1 cellular context compared by ENCODE assay signal in the genomic region with DNA sequence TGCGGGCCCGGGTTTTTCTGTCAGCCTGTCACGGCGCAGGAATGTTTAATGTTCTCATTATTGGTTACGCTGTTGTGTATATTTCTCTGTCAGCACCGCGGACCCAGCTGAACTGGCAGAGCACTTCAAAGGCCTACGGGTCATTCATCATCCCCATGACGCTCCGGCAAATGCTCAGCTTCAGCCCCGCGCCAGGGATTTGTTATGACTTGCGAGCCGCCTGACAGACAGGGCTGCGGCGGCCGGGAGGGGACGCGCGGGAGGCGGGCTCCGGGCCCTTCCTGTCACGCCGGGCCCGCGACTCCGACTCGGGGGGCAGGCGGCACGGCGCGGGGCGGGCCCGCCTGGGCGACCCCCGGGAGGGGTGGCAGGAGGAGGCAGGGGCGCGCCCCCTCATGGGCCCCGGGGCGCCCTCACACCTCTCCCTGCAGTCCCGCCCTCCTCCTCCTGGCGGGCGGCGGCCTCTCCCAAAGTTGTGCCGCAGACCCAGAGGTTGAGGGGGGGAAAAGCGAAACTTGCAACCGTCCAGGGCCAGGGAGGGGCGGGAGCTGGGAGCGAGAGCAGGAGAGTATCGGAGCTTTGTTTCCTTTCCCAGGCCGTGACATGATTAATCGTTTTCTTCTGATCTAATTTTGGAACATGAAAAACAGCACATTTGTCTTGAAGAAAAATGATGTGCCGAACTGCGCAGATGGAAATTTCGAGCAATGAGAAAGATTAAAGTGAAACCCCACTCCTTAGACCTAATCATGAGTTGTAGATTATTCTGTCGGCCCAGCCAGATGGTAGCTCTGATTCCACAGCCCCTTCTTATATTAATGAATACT.
A peak's percentile ranks its signal among the peaks of the same experiment; 100 is the strongest.
TF ChIP-seq lines count a peak whose summit lies in the region.

No MANE protein-coding gene starts in this region.

TF ChIP-seq in K562, 482 proteins besides CTCF, POLR2A, EP300 and RAD21 (continued from another document and continues in another):
- TF ChIP-seq POLR2G (IDR thresholded peaks at IDR 0.05; ENCODE audit: low read depth, low read length) = peak; percentile 67; the same call in 1 of the 2 replicates
- no peak for TF ChIP-seq ERF (CRISPR knock-in tag; IDR thresholded peaks at IDR 0.05)
- peak; percentile 37 for TF ChIP-seq CREM (IDR thresholded peaks at IDR 0.05; ENCODE audit: low read depth)
- TF ChIP-seq, protein P1, sequence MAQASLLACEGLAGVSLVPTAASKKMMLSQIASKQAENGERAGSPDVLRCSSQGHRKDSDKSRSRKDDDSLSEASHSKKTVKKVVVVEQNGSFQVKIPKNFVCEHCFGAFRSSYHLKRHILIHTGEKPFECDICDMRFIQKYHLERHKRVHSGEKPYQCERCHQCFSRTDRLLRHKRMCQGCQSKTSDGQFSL (CRISPR knock-in tag; IDR thresholded peaks at IDR 0.05) = peak; percentile 91
- TF ChIP-seq, protein P1 (tag; IDR thresholded peaks at IDR 0.05) = peak in 1 of 2 experiments; percentile 87; a peak in 2 of 4 replicates
- peak; percentile 53 for TF ChIP-seq HNRNPLL (IDR thresholded peaks at IDR 0.05; ENCODE audit: low read depth, low read length, poor library complexity, severe bottlenecking)
- TF ChIP-seq, protein P2, sequence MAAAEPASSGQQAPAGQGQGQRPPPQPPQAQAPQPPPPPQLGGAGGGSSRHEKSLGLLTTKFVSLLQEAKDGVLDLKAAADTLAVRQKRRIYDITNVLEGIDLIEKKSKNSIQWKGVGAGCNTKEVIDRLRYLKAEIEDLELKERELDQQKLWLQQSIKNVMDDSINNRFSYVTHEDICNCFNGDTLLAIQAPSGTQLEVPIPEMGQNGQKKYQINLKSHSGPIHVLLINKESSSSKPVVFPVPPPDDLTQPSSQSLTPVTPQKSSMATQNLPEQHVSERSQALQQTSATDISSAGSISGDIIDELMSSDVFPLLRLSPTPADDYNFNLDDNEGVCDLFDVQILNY (CRISPR knock-in tag; IDR thresholded peaks at IDR 0.05) = no peak
- TF ChIP-seq SIN3B (IDR thresholded peaks at IDR 0.05; ENCODE audit: low read depth) = peak; percentile 52; the same call in 1 of the 2 replicates
- TF ChIP-seq, protein P3, sequence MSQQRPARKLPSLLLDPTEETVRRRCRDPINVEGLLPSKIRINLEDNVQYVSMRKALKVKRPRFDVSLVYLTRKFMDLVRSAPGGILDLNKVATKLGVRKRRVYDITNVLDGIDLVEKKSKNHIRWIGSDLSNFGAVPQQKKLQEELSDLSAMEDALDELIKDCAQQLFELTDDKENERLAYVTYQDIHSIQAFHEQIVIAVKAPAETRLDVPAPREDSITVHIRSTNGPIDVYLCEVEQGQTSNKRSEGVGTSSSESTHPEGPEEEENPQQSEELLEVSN (IDR thresholded peaks at IDR 0.05; ENCODE audit: borderline replicate concordance in 1 of 2, extremely low read depth in 1 of 2, insufficient read depth in 1 of 2, insufficient read length in 1 of 2, low read depth in 1 of 2, low read length in 1 of 2, poor library complexity in 1 of 2, severe bottlenecking in 1 of 2) = peak; percentile 86 to 92
- TF ChIP-seq CHD2 (IDR thresholded peaks at IDR 0.05; ENCODE audit: low read depth, low read length) = no peak
- TF ChIP-seq ETV5 (CRISPR knock-in tag; IDR thresholded peaks at IDR 0.05; ENCODE audit: low read depth) = no peak
- TF ChIP-seq, protein P4, sequence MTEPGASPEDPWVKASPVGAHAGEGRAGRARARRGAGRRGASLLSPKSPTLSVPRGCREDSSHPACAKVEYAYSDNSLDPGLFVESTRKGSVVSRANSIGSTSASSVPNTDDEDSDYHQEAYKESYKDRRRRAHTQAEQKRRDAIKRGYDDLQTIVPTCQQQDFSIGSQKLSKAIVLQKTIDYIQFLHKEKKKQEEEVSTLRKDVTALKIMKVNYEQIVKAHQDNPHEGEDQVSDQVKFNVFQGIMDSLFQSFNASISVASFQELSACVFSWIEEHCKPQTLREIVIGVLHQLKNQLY (CRISPR knock-in tag; conservative IDR thresholded peaks at IDR 0.05) = no peak
- peak; percentile 68; the same call in 1 of the 2 replicates for TF ChIP-seq CTBP1 (IDR thresholded peaks at IDR 0.05; ENCODE audit: borderline replicate concordance)
- peak; percentile 55 for TF ChIP-seq SAP30 (IDR thresholded peaks at IDR 0.05; ENCODE audit: borderline replicate concordance, insufficient read depth, low read depth, low read length, poor library complexity, severe bottlenecking)
- TF ChIP-seq, protein P5, sequence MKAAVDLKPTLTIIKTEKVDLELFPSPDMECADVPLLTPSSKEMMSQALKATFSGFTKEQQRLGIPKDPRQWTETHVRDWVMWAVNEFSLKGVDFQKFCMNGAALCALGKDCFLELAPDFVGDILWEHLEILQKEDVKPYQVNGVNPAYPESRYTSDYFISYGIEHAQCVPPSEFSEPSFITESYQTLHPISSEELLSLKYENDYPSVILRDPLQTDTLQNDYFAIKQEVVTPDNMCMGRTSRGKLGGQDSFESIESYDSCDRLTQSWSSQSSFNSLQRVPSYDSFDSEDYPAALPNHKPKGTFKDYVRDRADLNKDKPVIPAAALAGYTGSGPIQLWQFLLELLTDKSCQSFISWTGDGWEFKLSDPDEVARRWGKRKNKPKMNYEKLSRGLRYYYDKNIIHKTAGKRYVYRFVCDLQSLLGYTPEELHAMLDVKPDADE (conservative IDR thresholded peaks at IDR 0.05; ENCODE audit: control insufficient read depth, low read depth, low read length) = 0 out of 2 replicates have a peak, but pooled peaks have one; percentile 36
- no peak for TF ChIP-seq ZNF212 (CRISPR knock-in tag; IDR thresholded peaks at IDR 0.05)
- no peak for TF ChIP-seq NR2C2 (CRISPR knock-in tag; IDR thresholded peaks at IDR 0.05)
- TF ChIP-seq NR2C2 (tag; IDR thresholded peaks at IDR 0.05) = 0 out of 2 replicates have a peak, but pooled peaks have one; percentile 10
- no peak for TF ChIP-seq RAD51 (IDR thresholded peaks at IDR 0.05; ENCODE audit: borderline replicate concordance, low read depth)
- TF ChIP-seq, protein P6, sequence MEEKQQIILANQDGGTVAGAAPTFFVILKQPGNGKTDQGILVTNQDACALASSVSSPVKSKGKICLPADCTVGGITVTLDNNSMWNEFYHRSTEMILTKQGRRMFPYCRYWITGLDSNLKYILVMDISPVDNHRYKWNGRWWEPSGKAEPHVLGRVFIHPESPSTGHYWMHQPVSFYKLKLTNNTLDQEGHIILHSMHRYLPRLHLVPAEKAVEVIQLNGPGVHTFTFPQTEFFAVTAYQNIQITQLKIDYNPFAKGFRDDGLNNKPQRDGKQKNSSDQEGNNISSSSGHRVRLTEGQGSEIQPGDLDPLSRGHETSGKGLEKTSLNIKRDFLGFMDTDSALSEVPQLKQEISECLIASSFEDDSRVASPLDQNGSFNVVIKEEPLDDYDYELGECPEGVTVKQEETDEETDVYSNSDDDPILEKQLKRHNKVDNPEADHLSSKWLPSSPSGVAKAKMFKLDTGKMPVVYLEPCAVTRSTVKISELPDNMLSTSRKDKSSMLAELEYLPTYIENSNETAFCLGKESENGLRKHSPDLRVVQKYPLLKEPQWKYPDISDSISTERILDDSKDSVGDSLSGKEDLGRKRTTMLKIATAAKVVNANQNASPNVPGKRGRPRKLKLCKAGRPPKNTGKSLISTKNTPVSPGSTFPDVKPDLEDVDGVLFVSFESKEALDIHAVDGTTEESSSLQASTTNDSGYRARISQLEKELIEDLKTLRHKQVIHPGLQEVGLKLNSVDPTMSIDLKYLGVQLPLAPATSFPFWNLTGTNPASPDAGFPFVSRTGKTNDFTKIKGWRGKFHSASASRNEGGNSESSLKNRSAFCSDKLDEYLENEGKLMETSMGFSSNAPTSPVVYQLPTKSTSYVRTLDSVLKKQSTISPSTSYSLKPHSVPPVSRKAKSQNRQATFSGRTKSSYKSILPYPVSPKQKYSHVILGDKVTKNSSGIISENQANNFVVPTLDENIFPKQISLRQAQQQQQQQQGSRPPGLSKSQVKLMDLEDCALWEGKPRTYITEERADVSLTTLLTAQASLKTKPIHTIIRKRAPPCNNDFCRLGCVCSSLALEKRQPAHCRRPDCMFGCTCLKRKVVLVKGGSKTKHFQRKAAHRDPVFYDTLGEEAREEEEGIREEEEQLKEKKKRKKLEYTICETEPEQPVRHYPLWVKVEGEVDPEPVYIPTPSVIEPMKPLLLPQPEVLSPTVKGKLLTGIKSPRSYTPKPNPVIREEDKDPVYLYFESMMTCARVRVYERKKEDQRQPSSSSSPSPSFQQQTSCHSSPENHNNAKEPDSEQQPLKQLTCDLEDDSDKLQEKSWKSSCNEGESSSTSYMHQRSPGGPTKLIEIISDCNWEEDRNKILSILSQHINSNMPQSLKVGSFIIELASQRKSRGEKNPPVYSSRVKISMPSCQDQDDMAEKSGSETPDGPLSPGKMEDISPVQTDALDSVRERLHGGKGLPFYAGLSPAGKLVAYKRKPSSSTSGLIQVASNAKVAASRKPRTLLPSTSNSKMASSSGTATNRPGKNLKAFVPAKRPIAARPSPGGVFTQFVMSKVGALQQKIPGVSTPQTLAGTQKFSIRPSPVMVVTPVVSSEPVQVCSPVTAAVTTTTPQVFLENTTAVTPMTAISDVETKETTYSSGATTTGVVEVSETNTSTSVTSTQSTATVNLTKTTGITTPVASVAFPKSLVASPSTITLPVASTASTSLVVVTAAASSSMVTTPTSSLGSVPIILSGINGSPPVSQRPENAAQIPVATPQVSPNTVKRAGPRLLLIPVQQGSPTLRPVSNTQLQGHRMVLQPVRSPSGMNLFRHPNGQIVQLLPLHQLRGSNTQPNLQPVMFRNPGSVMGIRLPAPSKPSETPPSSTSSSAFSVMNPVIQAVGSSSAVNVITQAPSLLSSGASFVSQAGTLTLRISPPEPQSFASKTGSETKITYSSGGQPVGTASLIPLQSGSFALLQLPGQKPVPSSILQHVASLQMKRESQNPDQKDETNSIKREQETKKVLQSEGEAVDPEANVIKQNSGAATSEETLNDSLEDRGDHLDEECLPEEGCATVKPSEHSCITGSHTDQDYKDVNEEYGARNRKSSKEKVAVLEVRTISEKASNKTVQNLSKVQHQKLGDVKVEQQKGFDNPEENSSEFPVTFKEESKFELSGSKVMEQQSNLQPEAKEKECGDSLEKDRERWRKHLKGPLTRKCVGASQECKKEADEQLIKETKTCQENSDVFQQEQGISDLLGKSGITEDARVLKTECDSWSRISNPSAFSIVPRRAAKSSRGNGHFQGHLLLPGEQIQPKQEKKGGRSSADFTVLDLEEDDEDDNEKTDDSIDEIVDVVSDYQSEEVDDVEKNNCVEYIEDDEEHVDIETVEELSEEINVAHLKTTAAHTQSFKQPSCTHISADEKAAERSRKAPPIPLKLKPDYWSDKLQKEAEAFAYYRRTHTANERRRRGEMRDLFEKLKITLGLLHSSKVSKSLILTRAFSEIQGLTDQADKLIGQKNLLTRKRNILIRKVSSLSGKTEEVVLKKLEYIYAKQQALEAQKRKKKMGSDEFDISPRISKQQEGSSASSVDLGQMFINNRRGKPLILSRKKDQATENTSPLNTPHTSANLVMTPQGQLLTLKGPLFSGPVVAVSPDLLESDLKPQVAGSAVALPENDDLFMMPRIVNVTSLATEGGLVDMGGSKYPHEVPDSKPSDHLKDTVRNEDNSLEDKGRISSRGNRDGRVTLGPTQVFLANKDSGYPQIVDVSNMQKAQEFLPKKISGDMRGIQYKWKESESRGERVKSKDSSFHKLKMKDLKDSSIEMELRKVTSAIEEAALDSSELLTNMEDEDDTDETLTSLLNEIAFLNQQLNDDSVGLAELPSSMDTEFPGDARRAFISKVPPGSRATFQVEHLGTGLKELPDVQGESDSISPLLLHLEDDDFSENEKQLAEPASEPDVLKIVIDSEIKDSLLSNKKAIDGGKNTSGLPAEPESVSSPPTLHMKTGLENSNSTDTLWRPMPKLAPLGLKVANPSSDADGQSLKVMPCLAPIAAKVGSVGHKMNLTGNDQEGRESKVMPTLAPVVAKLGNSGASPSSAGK (IDR thresholded peaks at IDR 0.05) = peak; percentile 48; the same call in 1 of the 2 replicates
- peak; percentile 41; the same call in 1 of the 2 replicates for TF ChIP-seq ESRRA (IDR thresholded peaks at IDR 0.05; ENCODE audit: borderline replicate concordance, low read depth)
- 0 out of 4 replicates have a peak, but pooled peaks of 1 of the 2 experiments have one; percentile 79 for TF ChIP-seq NONO (IDR thresholded peaks at IDR 0.05; ENCODE audit: low read depth in 2 of 2, low read length in 1 of 2)
- TF ChIP-seq, protein P7, sequence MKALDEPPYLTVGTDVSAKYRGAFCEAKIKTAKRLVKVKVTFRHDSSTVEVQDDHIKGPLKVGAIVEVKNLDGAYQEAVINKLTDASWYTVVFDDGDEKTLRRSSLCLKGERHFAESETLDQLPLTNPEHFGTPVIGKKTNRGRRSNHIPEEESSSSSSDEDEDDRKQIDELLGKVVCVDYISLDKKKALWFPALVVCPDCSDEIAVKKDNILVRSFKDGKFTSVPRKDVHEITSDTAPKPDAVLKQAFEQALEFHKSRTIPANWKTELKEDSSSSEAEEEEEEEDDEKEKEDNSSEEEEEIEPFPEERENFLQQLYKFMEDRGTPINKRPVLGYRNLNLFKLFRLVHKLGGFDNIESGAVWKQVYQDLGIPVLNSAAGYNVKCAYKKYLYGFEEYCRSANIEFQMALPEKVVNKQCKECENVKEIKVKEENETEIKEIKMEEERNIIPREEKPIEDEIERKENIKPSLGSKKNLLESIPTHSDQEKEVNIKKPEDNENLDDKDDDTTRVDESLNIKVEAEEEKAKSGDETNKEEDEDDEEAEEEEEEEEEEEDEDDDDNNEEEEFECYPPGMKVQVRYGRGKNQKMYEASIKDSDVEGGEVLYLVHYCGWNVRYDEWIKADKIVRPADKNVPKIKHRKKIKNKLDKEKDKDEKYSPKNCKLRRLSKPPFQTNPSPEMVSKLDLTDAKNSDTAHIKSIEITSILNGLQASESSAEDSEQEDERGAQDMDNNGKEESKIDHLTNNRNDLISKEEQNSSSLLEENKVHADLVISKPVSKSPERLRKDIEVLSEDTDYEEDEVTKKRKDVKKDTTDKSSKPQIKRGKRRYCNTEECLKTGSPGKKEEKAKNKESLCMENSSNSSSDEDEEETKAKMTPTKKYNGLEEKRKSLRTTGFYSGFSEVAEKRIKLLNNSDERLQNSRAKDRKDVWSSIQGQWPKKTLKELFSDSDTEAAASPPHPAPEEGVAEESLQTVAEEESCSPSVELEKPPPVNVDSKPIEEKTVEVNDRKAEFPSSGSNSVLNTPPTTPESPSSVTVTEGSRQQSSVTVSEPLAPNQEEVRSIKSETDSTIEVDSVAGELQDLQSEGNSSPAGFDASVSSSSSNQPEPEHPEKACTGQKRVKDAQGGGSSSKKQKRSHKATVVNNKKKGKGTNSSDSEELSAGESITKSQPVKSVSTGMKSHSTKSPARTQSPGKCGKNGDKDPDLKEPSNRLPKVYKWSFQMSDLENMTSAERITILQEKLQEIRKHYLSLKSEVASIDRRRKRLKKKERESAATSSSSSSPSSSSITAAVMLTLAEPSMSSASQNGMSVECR (CRISPR knock-in tag; IDR thresholded peaks at IDR 0.05) = no peak
- TF ChIP-seq, protein P8, sequence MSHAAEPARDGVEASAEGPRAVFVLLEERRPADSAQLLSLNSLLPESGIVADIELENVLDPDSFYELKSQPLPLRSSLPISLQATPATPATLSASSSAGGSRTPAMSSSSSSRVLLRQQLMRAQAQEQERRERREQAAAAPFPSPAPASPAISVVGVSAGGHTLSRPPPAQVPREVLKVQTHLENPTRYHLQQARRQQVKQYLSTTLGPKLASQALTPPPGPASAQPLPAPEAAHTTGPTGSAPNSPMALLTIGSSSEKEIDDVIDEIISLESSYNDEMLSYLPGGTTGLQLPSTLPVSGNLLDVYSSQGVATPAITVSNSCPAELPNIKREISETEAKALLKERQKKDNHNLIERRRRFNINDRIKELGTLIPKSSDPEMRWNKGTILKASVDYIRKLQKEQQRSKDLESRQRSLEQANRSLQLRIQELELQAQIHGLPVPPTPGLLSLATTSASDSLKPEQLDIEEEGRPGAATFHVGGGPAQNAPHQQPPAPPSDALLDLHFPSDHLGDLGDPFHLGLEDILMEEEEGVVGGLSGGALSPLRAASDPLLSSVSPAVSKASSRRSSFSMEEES (CRISPR knock-in tag; IDR thresholded peaks at IDR 0.05) = no peak
